1 cellular context compared by ENCODE assay signal in the genomic region with DNA sequence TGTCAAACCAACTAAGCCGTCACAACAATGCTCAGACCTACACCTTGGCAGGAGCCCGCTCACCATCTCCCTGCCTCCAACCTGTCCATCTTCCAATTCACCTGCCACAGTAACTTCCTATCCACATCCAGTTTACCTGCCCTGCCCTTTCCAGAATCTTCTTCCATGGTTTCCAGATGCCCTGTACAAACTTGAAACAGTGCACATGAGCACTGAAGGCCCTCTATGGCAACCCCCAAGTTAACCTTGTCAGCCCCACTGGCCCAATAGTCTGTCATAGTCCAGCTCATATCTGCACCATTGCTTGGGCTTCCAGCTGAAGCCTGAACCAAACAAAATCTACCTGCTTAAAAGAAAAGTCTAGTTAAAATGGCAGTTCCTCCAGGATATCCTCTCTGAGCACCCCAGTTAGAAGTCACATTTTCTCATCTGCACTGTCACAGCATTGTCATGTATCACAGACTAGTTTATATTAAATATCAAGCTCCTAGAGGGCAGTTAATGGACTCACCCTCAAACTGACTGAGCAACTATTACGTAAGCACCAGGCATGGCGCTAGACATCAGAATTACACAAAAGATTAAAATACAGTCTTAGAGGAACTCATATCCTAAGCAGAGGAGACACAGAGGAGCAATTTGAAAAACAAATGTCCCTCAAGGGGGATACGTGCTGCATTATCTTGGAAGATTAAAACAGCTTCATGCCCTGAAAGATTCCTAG.
A peak's percentile ranks its signal among the peaks of the same experiment; 100 is the strongest.
TF ChIP-seq lines count a peak whose summit lies in the region.

No MANE protein-coding gene starts in this region.

TF ChIP-seq in H1, 55 proteins besides CTCF, POLR2A, EP300 and RAD21:
- TF ChIP-seq GTF2F1 (IDR thresholded peaks at IDR 0.05; ENCODE audit: borderline replicate concordance, low read depth, low read length) (no peak), FOSL1 (IDR thresholded peaks at IDR 0.05; ENCODE audit: insufficient read depth, low read depth, low read length) (no peak), CBX5 (IDR thresholded peaks at IDR 0.05; ENCODE audit: low read depth, low read length) (no peak), HDAC6 (IDR thresholded peaks at IDR 0.05; ENCODE audit: low read depth, low read length) (no peak), CREB1 (IDR thresholded peaks at IDR 0.05) (no peak), CEBPB (IDR thresholded peaks at IDR 0.05; ENCODE audit: low read depth, low read length) (peak; percentile 34; the same call in 1 of the 2 replicates), SRF (IDR thresholded peaks at IDR 0.05; ENCODE audit: low read depth, low read length) (no peak), POU5F1 (IDR thresholded peaks at IDR 0.05; ENCODE audit: low read depth, low read length) (no peak)
TF ChIP-seq in H1: peak in this region for 1.
